Comparison of ENCODE assay signal across 8 cellular contexts in genomic region chr12:100142851-100143559, GRCh38. TPM values are rescaled to one million over a fixed set of nuclear protein-coding genes. Genes with fewer than 3 reads are reported as not detected.
DNase-seq lines count a peak whose midpoint lies in the region; ATAC-seq, FAIRE-seq and TF ChIP-seq lines count a peak whose summit lies in the region.

A gene with protein sequence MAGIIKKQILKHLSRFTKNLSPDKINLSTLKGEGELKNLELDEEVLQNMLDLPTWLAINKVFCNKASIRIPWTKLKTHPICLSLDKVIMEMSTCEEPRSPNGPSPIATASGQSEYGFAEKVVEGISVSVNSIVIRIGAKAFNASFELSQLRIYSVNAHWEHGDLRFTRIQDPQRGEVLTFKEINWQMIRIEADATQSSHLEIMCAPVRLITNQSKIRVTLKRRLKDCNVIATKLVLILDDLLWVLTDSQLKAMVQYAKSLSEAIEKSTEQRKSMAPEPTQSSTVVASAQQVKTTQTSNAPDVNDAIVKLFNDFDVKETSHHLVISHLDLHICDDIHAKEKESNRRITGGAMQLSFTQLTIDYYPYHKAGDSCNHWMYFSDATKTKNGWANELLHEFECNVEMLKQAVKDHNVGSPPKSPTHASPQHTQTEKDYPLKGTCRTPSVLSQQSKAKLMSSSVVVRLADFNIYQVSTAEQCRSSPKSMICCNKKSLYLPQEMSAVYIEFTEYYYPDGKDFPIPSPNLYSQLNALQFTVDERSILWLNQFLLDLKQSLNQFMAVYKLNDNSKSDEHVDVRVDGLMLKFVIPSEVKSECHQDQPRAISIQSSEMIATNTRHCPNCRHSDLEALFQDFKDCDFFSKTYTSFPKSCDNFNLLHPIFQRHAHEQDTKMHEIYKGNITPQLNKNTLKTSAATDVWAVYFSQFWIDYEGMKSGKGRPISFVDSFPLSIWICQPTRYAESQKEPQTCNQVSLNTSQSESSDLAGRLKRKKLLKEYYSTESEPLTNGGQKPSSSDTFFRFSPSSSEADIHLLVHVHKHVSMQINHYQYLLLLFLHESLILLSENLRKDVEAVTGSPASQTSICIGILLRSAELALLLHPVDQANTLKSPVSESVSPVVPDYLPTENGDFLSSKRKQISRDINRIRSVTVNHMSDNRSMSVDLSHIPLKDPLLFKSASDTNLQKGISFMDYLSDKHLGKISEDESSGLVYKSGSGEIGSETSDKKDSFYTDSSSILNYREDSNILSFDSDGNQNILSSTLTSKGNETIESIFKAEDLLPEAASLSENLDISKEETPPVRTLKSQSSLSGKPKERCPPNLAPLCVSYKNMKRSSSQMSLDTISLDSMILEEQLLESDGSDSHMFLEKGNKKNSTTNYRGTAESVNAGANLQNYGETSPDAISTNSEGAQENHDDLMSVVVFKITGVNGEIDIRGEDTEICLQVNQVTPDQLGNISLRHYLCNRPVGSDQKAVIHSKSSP (N-terminal part only) (minus strand): TSS chr12:100142874. CDS start chr12:100142635, 239 bp downstream.

- DNase-seq in AG04450 (ENCODE audit: low read depth, low spot score) = peak; percentile 13
- DNase-seq in NCI-H446 (lab: John Stamatoyannopoulos, UW) = peak; percentile 76 to 91
- peak; percentile 79 for DNase-seq in central memory CD4-positive, alpha-beta T cell
- no peak for DNase-seq in keratinocyte (ENCODE audit: low read depth, low spot score)
- peak; percentile 84 to 91 (median 86) for DNase-seq in stimulated activated CD4-positive, alpha-beta T cell treated with anti-CD3 and anti-CD28 coated beads, Interleukin-12 subunit alpha, Interleukin-12 subunit beta, amount 100 ng/mL, for 48 hours (ENCODE audit: low read depth in 2 of 3, low spot score in 1 of 3)

- FAIRE-seq in keratinocyte (lab: Jason Lieb, UNC) = no peak

- H3K9ac ChIP-seq in keratinocyte (ENCODE audit: control insufficient read depth, extremely low read depth, insufficient read depth, low read length) = peak within 1 kb of the TSS; percentile 96

- H3K27ac ChIP-seq in AG04450 (ENCODE audit: low read depth, low read length) (peak within 1 kb of the TSS; percentile 82), keratinocyte (ENCODE audit: control insufficient read depth, insufficient read depth, low read length) (peak within 1 kb of the TSS; percentile 94)

- peaks cover 33% of the 10 kb centered on the region for H3K79me2 ChIP-seq in keratinocyte (ENCODE audit: control insufficient read depth, insufficient read depth, low read length)

- no peaks in the 10 kb centered on the region for H3K27me3 ChIP-seq in AG04450 (ENCODE audit: control insufficient read depth, insufficient read depth, low read length)
- H3K27me3 ChIP-seq in keratinocyte (ENCODE audit: control insufficient read depth, extremely low read depth, insufficient read depth, low read length) = no peaks in the 10 kb centered on the region

- no peaks in the 10 kb centered on the region for H3K9me3 ChIP-seq in AG04450 (ENCODE audit: control insufficient read depth, insufficient read depth, low read length)
- no peaks in the 10 kb centered on the region for H3K9me3 ChIP-seq in keratinocyte (ENCODE audit: control insufficient read depth, low read depth, low read length)

- H3K4me1 ChIP-seq in keratinocyte (ENCODE audit: control insufficient read depth, extremely low read depth, insufficient read depth, low read length) = peaks cover 10% of the 10 kb centered on the region

- TF ChIP-seq CTCF in AG04450 (IDR thresholded peaks at IDR 0.05; ENCODE audit: low read depth, low read length) (no peak), keratinocyte (optimal IDR thresholded peaks at IDR 0.05 in 1 of 3, IDR thresholded peaks at IDR 0.05 in 1 of 3, conservative IDR thresholded peaks at IDR 0.05 in 1 of 3; ENCODE audit: extremely low read depth in 1 of 3, insufficient read depth in 2 of 3, low read length in 3 of 3) (no peak)

- CTCF ChIA-PET in AG04450 (lab: Charles Lee) = interaction anchor here (1.0 to 3.6 kb wide), 2 partner anchors 10 to 12 kb away, joined by 5 to 23 read pairs; no protein-coding TSS in a partner anchor

- no peaks in the 10 kb centered on the region for H3K9me1 ChIP-seq in keratinocyte (ENCODE audit: control insufficient read depth, extremely low read depth, insufficient read depth, low read length)

- peak within 1 kb of the TSS; percentile 95 for H3K4me3 ChIP-seq in AG04450 (ENCODE audit: low read depth, low read length)
- H3K4me3 ChIP-seq in keratinocyte (ENCODE audit: control insufficient read depth in 2 of 3, extremely low read depth in 1 of 3, insufficient read depth in 2 of 3, low read depth in 1 of 3, low read length in 3 of 3) = peak within 1 kb of the TSS; percentile 91 to 98 (median 96)

- peak within 1 kb of the TSS; percentile 100 for H2AFZ ChIP-seq in keratinocyte (ENCODE audit: control insufficient read depth, low read length)

- no peaks in the 10 kb centered on the region for H4K20me1 ChIP-seq in keratinocyte (ENCODE audit: control insufficient read depth, extremely low read depth, insufficient read depth, low read length)

- dilution Hi-C loops in keratinocyte (cut with MboI; ENCODE audit: extremely low pct_ligation_motif_present, low sequenced_read_pairs) = no loop called here

- ATAC-seq in GM19035 (IDR thresholded peaks at IDR 0.05; ENCODE audit: unreplicated experiment) (peak; percentile 77), HG03280 (IDR thresholded peaks at IDR 0.05; ENCODE audit: unreplicated experiment) (peak; percentile 86)
- ATAC-seq in activated CD4-positive, CD25-positive, alpha-beta regulatory T cell treated with anti-CD3 and anti-CD28 coated beads, Interleukin-2, amount 50 U/mL, for 24 hours = peak; percentile 81 to 89

- peak within 1 kb of the TSS; percentile 98 for H3K4me2 ChIP-seq in keratinocyte (ENCODE audit: control insufficient read depth, extremely low read depth, insufficient read depth, low read depth, low read length)

- POLR2A ChIA-PET in AG04450 (lab: Yijun Ruan, JAX) = no interaction called here

- no peaks in the 10 kb centered on the region for H3K36me3 ChIP-seq in keratinocyte (ENCODE audit: control insufficient read depth in 2 of 2, extremely low read depth in 1 of 2, insufficient read depth in 2 of 2, low read length in 2 of 2)

RNA-seq across cellular contexts. Expression of the gene that starts here (rescaled TPM):
- 21.2 and 28.9 TPM in 2 replicates for polyA plus RNA-seq in AG04450 (2011; rRNA removed)
- 27.1 and 47.8 TPM in 2 replicates for polyA minus RNA-seq in AG04450 (2011; rRNA and poly(A)+ RNA removed)
- 8.7 to 11.7 TPM (median 10.4 TPM) in 3 replicates for polyA plus RNA-seq in keratinocyte
- 3.4 TPM for polyA plus RNA-seq in keratinocyte (2011; ENCODE audit: low read depth)
- polyA plus RNA-seq in keratinocyte (2011; cell fraction: cytosol; rRNA removed) = 8.6 and 14.6 TPM in 2 replicates
- 7.0 and 10.4 TPM in 2 replicates for polyA plus RNA-seq in keratinocyte (2011; cell fraction: nucleus; rRNA removed)
- 6.1 and 6.2 TPM in 2 replicates for polyA plus RNA-seq in keratinocyte (2012; ENCODE audit: low replicate concordance)
- 6.1 to 36.4 TPM (median 21.8 TPM) in 3 replicates for polyA minus RNA-seq in keratinocyte
- 21.5 TPM for polyA minus RNA-seq in keratinocyte (2011; cell fraction: cytosol; rRNA and poly(A)+ RNA removed)
- polyA minus RNA-seq in keratinocyte (2011; cell fraction: nucleus; rRNA and poly(A)+ RNA removed) = 9.4 and 26.5 TPM in 2 replicates
